9 cellular contexts compared by ENCODE assay signal in genomic region chr4:133146574-133147198, GRCh38. TPM values are rescaled to one million over a fixed set of nuclear protein-coding genes. Genes with fewer than 3 reads are reported as not detected.
DNase-seq lines count a peak whose midpoint lies in the region; ATAC-seq and FAIRE-seq lines count a peak whose summit lies in the region.
"Had no signal": no experiment of that assay in that cellular context is flagged by ENCODE, and none has a peak within 500 bp of the region (broad histone marks: within the 10 kb centered on the region; RNA-seq: fewer than 3 reads in every experiment).

No MANE protein-coding gene starts in this region.

- DNase-seq in activated naive CD4-positive, alpha-beta T cell treated with anti-CD3 and anti-CD28 coated beads for 36 hours: peak; percentile 48
- no peak for DNase-seq in activated naive CD4-positive, alpha-beta T cell treated with anti-CD3 and anti-CD28 coated beads, Interleukin-2, amount 50 U/mL, for 16 hours
- peak; percentile 86 for DNase-seq in OCI-M1 (lab: John Stamatoyannopoulos, UW)
- DNase-seq in NK-92 treated with Interleukin-12 subunit alpha and Interleukin-12 subunit beta, amount 100 ng/mL, for 24 hours (lab: John Stamatoyannopoulos, UW): no peak

- H3K4me3 Mint-ChIP-seq in activated naive CD4-positive, alpha-beta T cell treated with anti-CD3 and anti-CD28 coated beads for 36 hours: no peak overlapping the region

- ATAC-seq in HG02884 (IDR thresholded peaks at IDR 0.05; ENCODE audit: unreplicated experiment): peak; percentile 62
- ATAC-seq in GM18873 (IDR thresholded peaks at IDR 0.05; ENCODE audit: low FRiP score, unreplicated experiment): no peak
- ATAC-seq: mucosa of descending colon had no signal

- peak; percentile 43 for FAIRE-seq in endometrium (lab: Jason Lieb, UNC)

- no peaks in the 10 kb centered on the region for H3K36me3 ChIP-seq in muscle layer of duodenum (ENCODE audit: control insufficient read depth in 1 of 2, insufficient read depth in 2 of 2, low read length in 2 of 2)

- no peak overlapping the region for H3K27ac ChIP-seq in muscle layer of duodenum (ENCODE audit: low read length)

- intact Hi-C loops in activated naive CD4-positive, alpha-beta T cell treated with anti-CD3 and anti-CD28 coated beads for 36 hours (cut with micrococcal nuclease): loop anchor here (2.0 kb wide), 1 partner anchor 1788 kb away; no protein-coding TSS in a partner anchor

- H3K27me3 ChIP-seq in muscle layer of duodenum (ENCODE audit: low read depth, low read length): peaks cover 34% of the 10 kb centered on the region

- peaks cover 3% of the 10 kb centered on the region for H3K36me3 Mint-ChIP-seq in activated naive CD4-positive, alpha-beta T cell treated with anti-CD3 and anti-CD28 coated beads for 36 hours (ENCODE audit: low read depth)

- peak overlapping the region; percentile 61 to 76 for H3K4me3 ChIP-seq in muscle layer of duodenum (ENCODE audit: low read depth in 1 of 2, low read length in 2 of 2)
- H3K4me3 ChIP-seq: mucosa of descending colon had no signal

- peaks cover 15% of the 10 kb centered on the region for H3K4me1 Mint-ChIP-seq in activated naive CD4-positive, alpha-beta T cell treated with anti-CD3 and anti-CD28 coated beads for 36 hours (ENCODE audit: low read depth)

- peaks cover 6 to 53% of the 10 kb centered on the region in 2 donors for H3K4me1 ChIP-seq in muscle layer of duodenum (ENCODE audit: control insufficient read depth in 1 of 2, insufficient read depth in 2 of 2, low read length in 2 of 2)

- H3K9me3 Mint-ChIP-seq in activated naive CD4-positive, alpha-beta T cell treated with anti-CD3 and anti-CD28 coated beads for 36 hours: no peaks in the 10 kb centered on the region

- H3K27me3 Mint-ChIP-seq in activated naive CD4-positive, alpha-beta T cell treated with anti-CD3 and anti-CD28 coated beads for 36 hours (ENCODE audit: low read depth): peaks cover 60% of the 10 kb centered on the region

- CTCF ChIA-PET in activated naive CD4-positive, alpha-beta T cell treated with anti-CD3 and anti-CD28 coated beads for 36 hours (lab: Charles Lee): interaction anchor here (0.6 to 1.2 kb wide), 3 partner anchors 10 to 1700 kb away, joined by 3 to 8 read pairs (median 3); no protein-coding TSS in a partner anchor

- no peaks in the 10 kb centered on the region for H3K9me3 ChIP-seq in muscle layer of duodenum (ENCODE audit: control insufficient read depth in 1 of 2, low read length in 2 of 2)
- H3K9me3 ChIP-seq: mucosa of descending colon had no signal

- H3K27ac Mint-ChIP-seq in activated naive CD4-positive, alpha-beta T cell treated with anti-CD3 and anti-CD28 coated beads for 36 hours: no peak overlapping the region

RNA-seq across cellular contexts. Expression of gene PCDH10, which starts 2.4 kb away (rescaled TPM):
- total RNA-seq in activated naive CD4-positive, alpha-beta T cell treated with anti-CD3 and anti-CD28 coated beads for 36 hours: not detected

Comparison
In these comparisons a context has a peak if more than half of its experiments do, and no peak if none do; other contexts are left out.
1. DNase-seq: peak in activated naive CD4-positive, alpha-beta T cell treated with anti-CD3 and anti-CD28 coated beads for 36 hours (single experiment) and OCI-M1 (single experiment); none in activated naive CD4-positive, alpha-beta T cell treated with anti-CD3 and anti-CD28 coated beads, Interleukin-2, amount 50 U/mL, for 16 hours (single experiment) and NK-92 treated with Interleukin-12 subunit alpha and Interleukin-12 subunit beta, amount 100 ng/mL, for 24 hours (single experiment).